8 cellular contexts compared by ENCODE assay signal in genomic region chr4:73222466-73223257, GRCh38. TPM values are rescaled to one million over a fixed set of nuclear protein-coding genes. Genes with fewer than 3 reads are reported as not detected.
A peak's percentile ranks its signal among the peaks of the same experiment; 100 is the strongest.
DNase-seq lines count a peak whose midpoint lies in the region; ATAC-seq, FAIRE-seq and TF ChIP-seq lines count a peak whose summit lies in the region.

No MANE protein-coding gene starts in this region.

- H3K4me3 ChIP-seq in CD8-positive, alpha-beta T cell (ENCODE audit: low read depth, low read length), result peak overlapping the region; percentile 50
- peak overlapping the region in 1 of 4 experiments; percentile 10; a peak in 1 of 8 replicates for H3K4me3 ChIP-seq in H1 (ENCODE audit: extremely low read depth in 1 of 4, insufficient read depth in 2 of 4, low read depth in 3 of 4, low read length in 4 of 4)

- H3K56ac ChIP-seq in H1 (replicated peaks; ENCODE audit: insufficient read length, low read depth, low read length), result no peak overlapping the region

- H4K91ac ChIP-seq in H1 (replicated peaks; ENCODE audit: insufficient read length, low read length), result no peak overlapping the region

- no peak overlapping the region for H2BK15ac ChIP-seq in H1 (ENCODE audit: low read length)

- no peak overlapping the region for H3K27ac Mint-ChIP-seq in CD8-positive, alpha-beta T cell
- no peak overlapping the region for H3K27ac Mint-ChIP-seq in stimulated activated naive B cell treated with anti-CD40 and anti-IgM and Interleukin-4, amounts not matched to agents 10 μg/mL and 1 μg/mL and 100 μg/mL, for 72 hours

- H2AFZ ChIP-seq in H1 (ENCODE audit: low read length), result no peak overlapping the region

- no peak overlapping the region for H2BK12ac ChIP-seq in H1 (ENCODE audit: low read depth, low read length)

- FAIRE-seq in H1 (lab: Jason Lieb, UNC), result no peak

- peak; percentile 12 to 78 (median 50) for DNase-seq in CD8-positive, alpha-beta T cell
- DNase-seq in NCI-H226 (peak; percentile 89), H1 (ENCODE audit: low read depth in 1 of 2, low spot score in 2 of 2) (no peak), midbrain (lab: John Stamatoyannopoulos, UW) (peak; percentile 91)
- peak; percentile 5 to 38 for DNase-seq in activated CD4-positive, alpha-beta T cell treated with anti-CD3 and anti-CD28 coated beads for 24 hours (ENCODE audit: low read depth in 2 of 2)
- peak; percentile 26 for DNase-seq in stimulated activated naive B cell treated with anti-CD40 and anti-IgM and Interleukin-4, amounts not matched to agents 10 μg/mL and 1 μg/mL and 100 μg/mL, for 72 hours

- H3K23ac ChIP-seq in H1 (ENCODE audit: insufficient read length), result no peak overlapping the region

- TF ChIP-seq CTCF in CD8-positive, alpha-beta T cell (IDR thresholded peaks at IDR 0.05), result no peak
- no peak for TF ChIP-seq CTCF in H1 (IDR thresholded peaks at IDR 0.05; ENCODE audit: control extremely low read depth in 1 of 3, insufficient read depth in 1 of 3, low read depth in 1 of 3, low read length in 3 of 3)

- no peak overlapping the region for H2AK5ac ChIP-seq in H1 (ENCODE audit: low read depth, low read length)

- H3K79me2 ChIP-seq in H1 (ENCODE audit: control insufficient read depth in 1 of 2, insufficient read depth in 2 of 2, low read length in 2 of 2), result peaks cover 0 to 91% of the 10 kb centered on the region in 2 experiments; a peak in 3 of 4 replicates

- H3K36me3 Mint-ChIP-seq in CD8-positive, alpha-beta T cell, result peaks cover 8% of the 10 kb centered on the region
- peaks cover 11 to 18% of the 10 kb centered on the region in 2 donors for H3K36me3 Mint-ChIP-seq in stimulated activated naive B cell treated with anti-CD40 and anti-IgM and Interleukin-4, amounts not matched to agents 10 μg/mL and 1 μg/mL and 100 μg/mL, for 72 hours

- H2BK120ac ChIP-seq in H1 (replicated peaks; ENCODE audit: low read depth, low read length), result no peak overlapping the region

- POLR2A ChIA-PET in CD8-positive, alpha-beta T cell (lab: Charles Lee), result interaction anchor here (0.5 to 2.0 kb wide), 4 partner anchors 14 to 36 kb away, joined by 3 to 12 read pairs (median 4); partner anchors contain the start of gene ANKRD17
- POLR2A ChIA-PET in H1 (lab: Charles Lee; ENCODE audit: partially characterized antibody), result interaction anchor here (1.2 to 1.8 kb wide), 4 partner anchors 12 to 57 kb away, joined by 3 to 4 read pairs (median 3); no protein-coding TSS in a partner anchor

- H4K5ac ChIP-seq in H1 (ENCODE audit: insufficient read length, low read depth, low read length), result no peak overlapping the region

- no peak overlapping the region for H2BK5ac ChIP-seq in H1 (ENCODE audit: low read depth, low read length)

- no peaks in the 10 kb centered on the region for H3K9me3 ChIP-seq in CD8-positive, alpha-beta T cell (ENCODE audit: low read length)
- H3K9me3 ChIP-seq in H1 (ENCODE audit: insufficient read depth in 2 of 2, low read depth in 1 of 2, low read length in 1 of 2), result no peaks in the 10 kb centered on the region

- H3K27me3 ChIP-seq in CD8-positive, alpha-beta T cell (ENCODE audit: insufficient read depth, low read length), result no peaks in the 10 kb centered on the region
- no peaks in the 10 kb centered on the region for H3K27me3 ChIP-seq in H1 (replicated peaks in 1 of 4; ENCODE audit: control insufficient read depth in 3 of 4, extremely low read depth in 1 of 4, insufficient read depth in 3 of 4, low read length in 3 of 4)

- H3K27ac ChIP-seq in CD8-positive, alpha-beta T cell (ENCODE audit: low read depth, low read length), result peak overlapping the region; percentile 71
- H3K27ac ChIP-seq in H1 (ENCODE audit: low read depth, low read length), result no peak overlapping the region

- H3K18ac ChIP-seq in H1 (ENCODE audit: extremely low read depth, low read length), result no peak overlapping the region

- H3K4me2 ChIP-seq in H1 (ENCODE audit: insufficient read depth in 1 of 2, low read depth in 2 of 2, low read length in 2 of 2), result peak overlapping the region; percentile 31 to 54

- peaks cover 6 to 10% of the 10 kb centered on the region in 2 experiments for H4K20me1 ChIP-seq in H1 (replicated peaks in 1 of 2; ENCODE audit: control insufficient read depth in 1 of 2, insufficient read depth in 2 of 2, low read length in 2 of 2)

- intact Hi-C loops in CD8-positive, alpha-beta T cell (cut with DNase I, micrococcal nuclease), result loop anchor here (1.0 to 10.0 kb wide), 5 partner anchors 14 to 158 kb away; partner anchors contain the start of genes COX18 (in 2 of the 2) and ANKRD17 (in 1 of the 2)

- no peaks in the 10 kb centered on the region for H3K9me3 Mint-ChIP-seq in CD8-positive, alpha-beta T cell
- H3K9me3 Mint-ChIP-seq in stimulated activated naive B cell treated with anti-CD40 and anti-IgM and Interleukin-4, amounts not matched to agents 10 μg/mL and 1 μg/mL and 100 μg/mL, for 72 hours, result no peaks in the 10 kb centered on the region

- H3K36me3 ChIP-seq in CD8-positive, alpha-beta T cell (ENCODE audit: insufficient read depth, low read length), result no peaks in the 10 kb centered on the region
- no peaks in the 10 kb centered on the region; a peak in 1 of 8 replicates for H3K36me3 ChIP-seq in H1 (ENCODE audit: control insufficient read depth in 2 of 4, insufficient read depth in 4 of 4, low read length in 3 of 4)

- H2BK20ac ChIP-seq in H1 (ENCODE audit: low read length), result no peak overlapping the region

- 52% methylated on average over 6 of the region's 6 CpGs; no CpG with 5 or more reads in 1 of the 2 experiments for WGBS in H1 (ENCODE audit: extremely low coverage in 1 of 2, insufficient coverage in 1 of 2, insufficient read length in 1 of 2, insufficient replicate concordance in 2 of 2, low coverage in 1 of 2, low lambda C conversion rate in 2 of 2, missing lambda C conversion rate in 1 of 2), 2 experiments

- no peak overlapping the region for H4K8ac ChIP-seq in H1 (ENCODE audit: extremely low read depth, insufficient read depth, low read length)

- ATAC-seq in CD8-positive, alpha-beta T cell, result peak; percentile 100
- ATAC-seq in HG03342 (IDR thresholded peaks at IDR 0.05; ENCODE audit: unreplicated experiment), result peak; percentile 99
- ATAC-seq in stimulated activated naive B cell treated with anti-CD40 and anti-IgM and Interleukin-4, amounts not matched to agents 10 μg/mL and 1 μg/mL and 100 μg/mL, for 72 hours (replicated peaks), result peak; percentile 99

- CTCF ChIA-PET in CD8-positive, alpha-beta T cell (lab: Charles Lee), result interaction anchor here (2.5 kb wide), 1 partner anchor 36 kb away, joined by 7 read pairs; the partner anchor contains the start of gene ANKRD17
- CTCF ChIA-PET in H1 (lab: Charles Lee; ENCODE audit: partially characterized antibody), result interaction anchor here (0.6 to 1.2 kb wide), 4 partner anchors 18 to 89 kb away, joined by 3 to 4 read pairs (median 3); no protein-coding TSS in a partner anchor

- TF ChIP-seq RAD21 in H1 (IDR thresholded peaks at IDR 0.05 in 1 of 2, conservative IDR thresholded peaks at IDR 0.05 in 1 of 2; ENCODE audit: low read depth in 2 of 2, low read length in 2 of 2), result no peak

- no peak overlapping the region for H3K4ac ChIP-seq in H1 (replicated peaks; ENCODE audit: insufficient read length, low read depth, low read length)

- H3K4me1 Mint-ChIP-seq in CD8-positive, alpha-beta T cell (ENCODE audit: low read depth), result peaks cover 41% of the 10 kb centered on the region
- peaks cover 16 to 28% of the 10 kb centered on the region in 2 donors for H3K4me1 Mint-ChIP-seq in stimulated activated naive B cell treated with anti-CD40 and anti-IgM and Interleukin-4, amounts not matched to agents 10 μg/mL and 1 μg/mL and 100 μg/mL, for 72 hours

- H3K4me3 Mint-ChIP-seq in CD8-positive, alpha-beta T cell, result no peak overlapping the region
- no peak overlapping the region for H3K4me3 Mint-ChIP-seq in stimulated activated naive B cell treated with anti-CD40 and anti-IgM and Interleukin-4, amounts not matched to agents 10 μg/mL and 1 μg/mL and 100 μg/mL, for 72 hours

- H3K9ac ChIP-seq in H1 (replicated peaks in 1 of 4; ENCODE audit: extremely low read depth in 1 of 4, low read depth in 3 of 4, low read length in 3 of 4), result no peak overlapping the region

- H3K14ac ChIP-seq in H1 (ENCODE audit: insufficient read length), result no peak overlapping the region

- TF ChIP-seq EP300 in H1 (IDR thresholded peaks at IDR 0.05; ENCODE audit: borderline replicate concordance in 1 of 2, low read depth in 2 of 2, low read length in 2 of 2), result 0 out of 3 replicates have a peak, but pooled peaks of 1 of the 2 experiments have one; percentile 17

- peaks cover 20% of the 10 kb centered on the region for H3K4me1 ChIP-seq in CD8-positive, alpha-beta T cell (ENCODE audit: insufficient read depth, low read length)
- H3K4me1 ChIP-seq in H1 (replicated peaks in 1 of 4; ENCODE audit: control insufficient read depth in 3 of 4, insufficient read depth in 4 of 4, low read length in 3 of 4), result peaks cover 4 to 12% (median 8%) of the 10 kb centered on the region in 4 experiments

- peaks cover 3% of the 10 kb centered on the region; the same call in 1 of the 2 replicates for H3K79me1 ChIP-seq in H1 (ENCODE audit: low read depth, low read length)

- peak; percentile 64 for TF ChIP-seq POLR2A in GM19099 (IDR thresholded peaks at IDR 0.05; ENCODE audit: extremely low read depth, insufficient read length, low read depth)
- TF ChIP-seq POLR2A in H1 (IDR thresholded peaks at IDR 0.05; ENCODE audit: control extremely low read depth in 1 of 2, low read depth in 2 of 2, low read length in 2 of 2), result no peak

- no peaks in the 10 kb centered on the region for H3K23me2 ChIP-seq in H1 (ENCODE audit: low read depth, low read length)

- H3K27me3 Mint-ChIP-seq in CD8-positive, alpha-beta T cell (ENCODE audit: low read depth), result no peaks in the 10 kb centered on the region
- H3K27me3 Mint-ChIP-seq in stimulated activated naive B cell treated with anti-CD40 and anti-IgM and Interleukin-4, amounts not matched to agents 10 μg/mL and 1 μg/mL and 100 μg/mL, for 72 hours, result no peaks in the 10 kb centered on the region

RNA-seq across cellular contexts. Expression of gene ANKRD17, which starts 35.9 kb away (rescaled TPM):
- total RNA-seq in CD8-positive, alpha-beta T cell, result 10 to 100 TPM; 29.6 to 29.7 TPM
- total RNA-seq in H1 (2021; fragmentation: NEBNext Ultra II Directional; extraction: Animal tissue kit (Norgen Biotek cat#: 25700)), result 87.1 and 93.7 TPM in 2 replicates
- 28.7 and 42.4 TPM in 2 replicates for polyA plus RNA-seq in H1 (2011; rRNA removed)
- polyA plus RNA-seq in H1 (2011; cell fraction: cytosol; rRNA removed), result 38.1 TPM
- polyA plus RNA-seq in H1 (2011; cell fraction: nucleus; rRNA removed), result 42.6 TPM
- 45.9 to 61.7 TPM (median 51.7 TPM) in 4 replicates for polyA plus RNA-seq in H1 (2012, experiment 1 of 2)
- polyA plus RNA-seq in H1 (2012, experiment 2 of 2), result 1.7 TPM
- 37.9 TPM for polyA plus RNA-seq in H1 (2013, experiment 1 of 2)
- 33.2 TPM for polyA plus RNA-seq in H1 (2013, experiment 2 of 2)
- polyA minus RNA-seq in H1 (2011; rRNA and poly(A)+ RNA removed), result 204 and 252 TPM in 2 replicates
- polyA minus RNA-seq in H1 (2011; cell fraction: cytosol; rRNA and poly(A)+ RNA removed), result 79.8 TPM
- polyA minus RNA-seq in H1 (2011; cell fraction: nucleus; rRNA and poly(A)+ RNA removed), result 118 TPM

Comparison
In these comparisons a context has a peak if more than half of its experiments do, and no peak if none do; other contexts are left out.
1. DNase-seq: peak in CD8-positive, alpha-beta T cell (7 of 7), NCI-H226 (single experiment), activated CD4-positive, alpha-beta T cell treated with anti-CD3 and anti-CD28 coated beads for 24 hours (2 of 2), midbrain (single experiment) and stimulated activated naive B cell treated with anti-CD40 and anti-IgM and Interleukin-4, amounts not matched to agents 10 μg/mL and 1 μg/mL and 100 μg/mL, for 72 hours (single experiment); none in H1 (0 of 2).
2. Peak in every context shown above with its lines, with median percentiles within 50 percentile points of each other: ATAC-seq.